Comparison of ENCODE assay signal across 24 cellular contexts in genomic region chr11:116517584-116517983, GRCh38.
"Had no signal": no experiment of that assay in that cellular context is flagged by ENCODE, and none has a peak within 500 bp of the region (broad histone marks: within the 10 kb centered on the region; RNA-seq: fewer than 3 reads in every experiment).

No MANE protein-coding gene starts in this region.

- H3K27me3 ChIP-seq: colonic mucosa, neutrophil, right lobe of liver, thyroid gland, vagina had no signal

- H3K36me3 Mint-ChIP-seq: stimulated activated naive B cell treated with anti-CD40 and anti-IgM and Interleukin-4, amounts not matched to agents 10 μg/mL and 1 μg/mL and 100 μg/mL, for 72 hours had no signal

- ATAC-seq: esophagus mucosa; gastrocnemius medialis; left cardiac atrium; left lung; naive thymus-derived CD4-positive, alpha-beta T cell; pancreas; right lobe of liver; stimulated activated naive B cell treated with anti-CD40 and anti-IgM and Interleukin-4, amounts not matched to agents 10 μg/mL and 1 μg/mL and 100 μg/mL, for 72 hours; stimulated activated naive CD8-positive, alpha-beta T cell treated with anti-CD3 and anti-CD28 coated beads, Interleukin-15, amount 100 ng/mL, for 72 hours had no signal

- DNase-seq: colonic mucosa; effector CD4-positive, alpha-beta T cell; foreskin fibroblast; gastrocnemius medialis; left cardiac atrium; left lung; mesenchymal stem cell; midbrain; naive thymus-derived CD4-positive, alpha-beta T cell; pancreas; small intestine; stimulated activated CD4-positive, alpha-beta T cell treated with anti-CD3 and anti-CD28 coated beads, Interleukin-15, amount 100 ng/mL, for 24 hours; stimulated activated CD4-positive, alpha-beta T cell treated with anti-CD3 and anti-CD28 coated beads, Interleukin-2, amount 100 ng/mL, for 48 hours; stimulated activated naive B cell treated with anti-CD40 and anti-IgM and Interleukin-4, amounts not matched to agents 10 μg/mL and 1 μg/mL and 100 μg/mL, for 72 hours; stimulated activated naive CD8-positive, alpha-beta T cell treated with anti-CD3 and anti-CD28 coated beads, Interleukin-15, amount 100 ng/mL, for 72 hours; thyroid gland; trophoblast cell had no signal

- H3K36me3 ChIP-seq: colonic mucosa, gastrocnemius medialis, left lung, neutrophil, pancreas, right lobe of liver, thyroid gland, vagina had no signal

- H2AFZ ChIP-seq: hepatocyte had no signal

- H3K4me1 Mint-ChIP-seq: stimulated activated naive B cell treated with anti-CD40 and anti-IgM and Interleukin-4, amounts not matched to agents 10 μg/mL and 1 μg/mL and 100 μg/mL, for 72 hours; stimulated activated naive CD8-positive, alpha-beta T cell treated with anti-CD3 and anti-CD28 coated beads, Interleukin-15, amount 100 ng/mL, for 72 hours had no signal

- H3K79me2 ChIP-seq: hepatocyte had no signal

- H3K4me2 ChIP-seq: hepatocyte had no signal

- H3K4me3 ChIP-seq: colonic mucosa, gastrocnemius medialis, hepatocyte, left lung, pancreas, right lobe of liver, thyroid gland, vagina had no signal

- H3K4me3 Mint-ChIP-seq: naive thymus-derived CD4-positive, alpha-beta T cell; nephron; stimulated activated naive B cell treated with anti-CD40 and anti-IgM and Interleukin-4, amounts not matched to agents 10 μg/mL and 1 μg/mL and 100 μg/mL, for 72 hours; stimulated activated naive CD8-positive, alpha-beta T cell treated with anti-CD3 and anti-CD28 coated beads, Interleukin-15, amount 100 ng/mL, for 72 hours had no signal

- H3K27ac Mint-ChIP-seq: naive thymus-derived CD4-positive, alpha-beta T cell; nephron; stimulated activated naive B cell treated with anti-CD40 and anti-IgM and Interleukin-4, amounts not matched to agents 10 μg/mL and 1 μg/mL and 100 μg/mL, for 72 hours had no signal

- H3K9me3 ChIP-seq: colonic mucosa, gastrocnemius medialis, left lung, neutrophil, pancreas, right lobe of liver, thyroid gland, vagina had no signal

- H3K27ac ChIP-seq: colonic mucosa, epithelial cell of prostate, gastrocnemius medialis, hepatocyte, left lung, neutrophil, pancreas, right lobe of liver, thyroid gland, vagina had no signal

- H3K4me1 ChIP-seq: colonic mucosa, gastrocnemius medialis, left lung, pancreas, right lobe of liver, vagina had no signal
